12 cellular contexts compared by ENCODE assay signal in genomic region chr2:199379251-199379650, GRCh38.
DNase-seq lines count a peak whose midpoint lies in the region; ATAC-seq and FAIRE-seq lines count a peak whose summit lies in the region.
"Had no signal": no experiment of that assay in that cellular context is flagged by ENCODE, and none has a peak within 500 bp of the region (broad histone marks: within the 10 kb centered on the region; RNA-seq: fewer than 3 reads in every experiment).

No MANE protein-coding gene starts in this region.

- no peak for FAIRE-seq in HTR-8/SVneo (lab: Jason Lieb, UNC)
- FAIRE-seq: RCC 7860 had no signal

- peak; percentile 43 for DNase-seq in COLO668 (lab: John Stamatoyannopoulos, UW; ENCODE audit: unreplicated experiment)
- DNase-seq in HTR-8/SVneo (ENCODE audit: insufficient read length, low spot score): peak; percentile 74
- peak; percentile 2 for DNase-seq in T1000 (lab: John Stamatoyannopoulos, UW)
- peak; percentile 47 for DNase-seq in hepatic stellate cell (ENCODE audit: low spot score)
- DNase-seq in NCI-H1694 treated with DMSO at 0.1 percent for 48 hours (lab: John Stamatoyannopoulos, UW): no peak
- DNase-seq in stimulated activated CD4-positive, alpha-beta T cell treated with anti-CD3 and anti-CD28 coated beads, Interleukin-12 subunit alpha, Interleukin-12 subunit beta, amount 100 ng/mL, for 4 hours: no peak
- no peak for DNase-seq in NCI-H1436 treated with DMSO at 0.1 percent for 48 hours (lab: John Stamatoyannopoulos, UW)
- DNase-seq: activated T-cell treated with anti-CD3 and anti-CD28 coated beads, Interleukin-2, amount 50 U/mL, for 24 hours; CD8-positive, alpha-beta T cell; esophagus squamous epithelium had no signal

- ATAC-seq in GM18498 (IDR thresholded peaks at IDR 0.05; ENCODE audit: unreplicated experiment): no peak
- ATAC-seq: CD8-positive, alpha-beta T cell had no signal

Comparison
In these comparisons a context has a peak if more than half of its experiments do, and no peak if none do; other contexts are left out.
1. DNase-seq: peak in COLO668 (single experiment), HTR-8/SVneo (single experiment), T1000 (single experiment) and hepatic stellate cell (single experiment); none in NCI-H1694 treated with DMSO at 0.1 percent for 48 hours (single experiment), stimulated activated CD4-positive, alpha-beta T cell treated with anti-CD3 and anti-CD28 coated beads, Interleukin-12 subunit alpha, Interleukin-12 subunit beta, amount 100 ng/mL, for 4 hours (single experiment) and NCI-H1436 treated with DMSO at 0.1 percent for 48 hours (single experiment).